28 cellular contexts compared by ENCODE assay signal in genomic region chr6:136769759-136770158, GRCh38.
"Had no signal": no experiment of that assay in that cellular context is flagged by ENCODE, and none has a peak within 500 bp of the region (broad histone marks: within the 10 kb centered on the region; RNA-seq: fewer than 3 reads in every experiment).

No MANE protein-coding gene starts in this region.

- H3K4me3 Mint-ChIP-seq: dendritic cell treated with granulocyte-macrophage colony-stimulating factor and Interleukin-4, amounts not matched to agents 40 ng/mL and 50 ng/mL, for 4 days; mesothelial cell of epicardium; natural killer cell treated with Interleukin-12 subunit alpha and Interleukin-12 subunit beta and Interleukin-15 and Interleukin-18, amount 100 ng/mL, for 72 hours; neural crest cell; type B pancreatic cell had no signal

- H3K79me2 ChIP-seq: hepatocyte had no signal

- H3K27ac ChIP-seq: colonic mucosa, esophagus muscularis mucosa, foreskin keratinocyte, gastroesophageal sphincter, heart left ventricle, hepatocyte, prostate gland, testis, tibial artery had no signal

- H3K4me2 ChIP-seq: hepatocyte had no signal

- H3K4me1 Mint-ChIP-seq: neural crest cell had no signal

- H3K4me3 ChIP-seq: colonic mucosa, esophagus muscularis mucosa, gastroesophageal sphincter, heart left ventricle, hepatocyte, lung, mucosa of descending colon, prostate gland, testis, tibial artery had no signal

- H3K9me3 Mint-ChIP-seq: dendritic cell treated with granulocyte-macrophage colony-stimulating factor and Interleukin-4, amounts not matched to agents 40 ng/mL and 50 ng/mL, for 4 days; mesothelial cell of epicardium; natural killer cell treated with Interleukin-12 subunit alpha and Interleukin-12 subunit beta and Interleukin-15 and Interleukin-18, amount 100 ng/mL, for 72 hours; neural crest cell had no signal

- DNase-seq: colonic mucosa; effector CD8-positive, alpha-beta T cell; foreskin keratinocyte; heart left ventricle; kidney; mesenchymal stem cell; mucosa of descending colon; naive B cell; right cardiac atrium; small intestine; stimulated activated CD4-positive, alpha-beta T cell treated with anti-CD3 and anti-CD28 coated beads, Interleukin-1b, Interleukin-23, amount 100 ng/mL, for 48 hours; stimulated activated CD4-positive, alpha-beta T cell treated with anti-CD3 and anti-CD28 coated beads, Interleukin-4, amount 100 ng/mL, for 1 hour; stimulated activated CD8-positive, alpha-beta memory T cell treated with anti-CD3 and anti-CD28 coated beads, Interleukin-4, amount 100 ng/mL, for 48 hours; stimulated activated naive CD8-positive, alpha-beta T cell treated with anti-CD3 and anti-CD28 coated beads, Interleukin-15, Interleukin-2, amounts not matched to agents 100 U/mL and 50 U/mL, for 24 hours; substantia nigra; testis; tibial artery had no signal

- H3K27me3 Mint-ChIP-seq: dendritic cell treated with granulocyte-macrophage colony-stimulating factor and Interleukin-4, amounts not matched to agents 40 ng/mL and 50 ng/mL, for 4 days; naive B cell; natural killer cell treated with Interleukin-12 subunit alpha and Interleukin-12 subunit beta and Interleukin-15 and Interleukin-18, amount 100 ng/mL, for 72 hours; type B pancreatic cell had no signal

- H3K36me3 Mint-ChIP-seq: type B pancreatic cell had no signal

- H2AFZ ChIP-seq: hepatocyte had no signal

- H3K4me1 ChIP-seq: prostate gland, testis had no signal

- H3K9me3 ChIP-seq: colonic mucosa, esophagus muscularis mucosa, gastroesophageal sphincter, heart left ventricle, mucosa of descending colon, prostate gland, testis, tibial artery had no signal

- ATAC-seq: foreskin keratinocyte; gastroesophageal sphincter; heart left ventricle; left lobe of liver; mucosa of descending colon; natural killer cell treated with Interleukin-12 subunit alpha and Interleukin-12 subunit beta and Interleukin-15 and Interleukin-18, amount 100 ng/mL, for 72 hours; right cardiac atrium; stimulated activated naive CD8-positive, alpha-beta T cell treated with anti-CD3 and anti-CD28 coated beads, Interleukin-15, Interleukin-2, amounts not matched to agents 100 U/mL and 50 U/mL, for 24 hours had no signal

- H3K27me3 ChIP-seq: colonic mucosa, esophagus muscularis mucosa, foreskin keratinocyte, gastroesophageal sphincter, heart left ventricle, hepatocyte, testis, tibial artery had no signal

- H3K27ac Mint-ChIP-seq: dendritic cell treated with granulocyte-macrophage colony-stimulating factor and Interleukin-4, amounts not matched to agents 40 ng/mL and 50 ng/mL, for 4 days; mesothelial cell of epicardium; type B pancreatic cell had no signal
